15 cellular contexts compared by ENCODE assay signal in genomic region chr5:118253401-118254061, GRCh38.
"Had no signal": no experiment of that assay in that cellular context is flagged by ENCODE, and none has a peak within 500 bp of the region (broad histone marks: within the 10 kb centered on the region; RNA-seq: fewer than 3 reads in every experiment).

No MANE protein-coding gene starts in this region.

- H3K4me1 ChIP-seq: esophagus squamous epithelium, lower lobe of right lung, psoas muscle had no signal

- DNase-seq: activated CD4-positive, alpha-beta T cell treated with anti-CD3 and anti-CD28 coated beads for 36 hours; activated CD8-positive, alpha-beta memory T cell treated with anti-CD3 and anti-CD28 coated beads, Interleukin-2, amount 50 U/mL, for 4 hours; activated CD8-positive, alpha-beta T cell treated with anti-CD3 and anti-CD28 coated beads for 36 hours; activated naive CD8-positive, alpha-beta T cell treated with anti-CD3 and anti-CD28 coated beads, Interleukin-2, amount 10 ng/mL, durations not matched to agents 7 days and 5 days; activated T-cell treated with anti-CD3 and anti-CD28 coated beads, Interleukin-2, amount 50 U/mL, for 72 hours; esophagus squamous epithelium; hippocampal formation; lower lobe of right lung; naive thymus-derived CD4-positive, alpha-beta T cell; occipital lobe; psoas muscle; stimulated activated CD4-positive, alpha-beta T cell treated with anti-CD3 and anti-CD28 coated beads, Interleukin-2, amount 100 ng/mL, for 48 hours; stimulated activated naive CD4-positive, alpha-beta T cell treated with Interleukin-2 at 50 U/mL for 16 hours; T-cell; WERI-Rb-1 had no signal

- H3K27me3 ChIP-seq: esophagus squamous epithelium had no signal

- H3K4me3 ChIP-seq: esophagus squamous epithelium, lower lobe of right lung, psoas muscle had no signal

- H3K27ac ChIP-seq: esophagus squamous epithelium, lower lobe of right lung, psoas muscle, WERI-Rb-1 had no signal

- H3K4me1 Mint-ChIP-seq: activated CD4-positive, alpha-beta T cell treated with anti-CD3 and anti-CD28 coated beads for 36 hours; T-cell had no signal

- H3K27me3 Mint-ChIP-seq: activated CD4-positive, alpha-beta T cell treated with anti-CD3 and anti-CD28 coated beads for 36 hours; activated CD8-positive, alpha-beta T cell treated with anti-CD3 and anti-CD28 coated beads for 36 hours; activated naive CD8-positive, alpha-beta T cell treated with anti-CD3 and anti-CD28 coated beads, Interleukin-2, amount 10 ng/mL, durations not matched to agents 7 days and 5 days; naive thymus-derived CD4-positive, alpha-beta T cell; T-cell had no signal

- H3K4me3 Mint-ChIP-seq: activated CD4-positive, alpha-beta T cell treated with anti-CD3 and anti-CD28 coated beads for 36 hours; activated CD8-positive, alpha-beta T cell treated with anti-CD3 and anti-CD28 coated beads for 36 hours; activated naive CD8-positive, alpha-beta T cell treated with anti-CD3 and anti-CD28 coated beads, Interleukin-2, amount 10 ng/mL, durations not matched to agents 7 days and 5 days; activated T-cell treated with anti-CD3 and anti-CD28 coated beads, Interleukin-2, amount 50 U/mL, for 72 hours; naive thymus-derived CD4-positive, alpha-beta T cell; T-cell had no signal

- H3K27ac Mint-ChIP-seq: activated CD4-positive, alpha-beta T cell treated with anti-CD3 and anti-CD28 coated beads for 36 hours; activated CD8-positive, alpha-beta T cell treated with anti-CD3 and anti-CD28 coated beads for 36 hours; activated naive CD8-positive, alpha-beta T cell treated with anti-CD3 and anti-CD28 coated beads, Interleukin-2, amount 10 ng/mL, durations not matched to agents 7 days and 5 days; activated T-cell treated with anti-CD3 and anti-CD28 coated beads, Interleukin-2, amount 50 U/mL, for 72 hours; naive thymus-derived CD4-positive, alpha-beta T cell; T-cell had no signal

- H3K36me3 ChIP-seq: esophagus squamous epithelium, lower lobe of right lung, WERI-Rb-1 had no signal

- H3K36me3 Mint-ChIP-seq: activated naive CD8-positive, alpha-beta T cell treated with anti-CD3 and anti-CD28 coated beads, Interleukin-2, amount 10 ng/mL, durations not matched to agents 7 days and 5 days; T-cell had no signal
